8 cellular contexts compared by ENCODE assay signal in genomic region chr17:47698749-47699535, GRCh38. TPM values are rescaled to one million over a fixed set of nuclear protein-coding genes. Genes with fewer than 3 reads are reported as not detected.
DNase-seq lines count a peak whose midpoint lies in the region; ATAC-seq and TF ChIP-seq lines count a peak whose summit lies in the region.

No MANE protein-coding gene starts in this region.

- TF ChIP-seq CTCF in NB4 (IDR thresholded peaks at IDR 0.05; ENCODE audit: low read depth, low read length) (peak; percentile 79), WI38 (IDR thresholded peaks at IDR 0.05; ENCODE audit: low read depth, low read length) (peak; percentile 90), brain microvascular endothelial cell (IDR thresholded peaks at IDR 0.05; ENCODE audit: low read depth, low read length, missing control alignments) (peak; percentile 93), kidney epithelial cell (IDR thresholded peaks at IDR 0.05; ENCODE audit: insufficient read depth, low read length, poor library complexity, severe bottlenecking) (peak; percentile 99)

- in situ Hi-C loops in brain microvascular endothelial cell (cut with HindIII; ENCODE audit: low pct_ligation_motif_present, low sequenced_read_pairs), result no loop called here

- TF ChIP-seq POLR2A in NB4 (IDR thresholded peaks at IDR 0.05; ENCODE audit: extremely low read depth, insufficient read length), result no peak

- no peak overlapping the region for H3K27ac ChIP-seq in brain microvascular endothelial cell

- ATAC-seq in GM18868 (IDR thresholded peaks at IDR 0.05; ENCODE audit: unreplicated experiment) (no peak), HG03354 (IDR thresholded peaks at IDR 0.05; ENCODE audit: poor library complexity, severe bottlenecking, unreplicated experiment) (no peak)

- peaks cover 2% of the 10 kb centered on the region for H3K27me3 ChIP-seq in brain microvascular endothelial cell (replicated peaks)
- H3K27me3 ChIP-seq in kidney epithelial cell (ENCODE audit: control insufficient read depth, insufficient read depth, low read length), result no peaks in the 10 kb centered on the region

- H3K36me3 ChIP-seq in brain microvascular endothelial cell (replicated peaks) (no peaks in the 10 kb centered on the region), kidney epithelial cell (ENCODE audit: control insufficient read depth, insufficient read depth, low read length) (no peaks in the 10 kb centered on the region)

- H3K4me3 ChIP-seq in NB4 (ENCODE audit: low read depth, low read length) (no peak overlapping the region), WI38 (ENCODE audit: low read depth, low read length) (no peak overlapping the region), brain microvascular endothelial cell (ENCODE audit: low read depth, low read length) (no peak overlapping the region), kidney epithelial cell (ENCODE audit: low read depth, low read length) (no peak overlapping the region)

- DNase-seq in GM04504 (ENCODE audit: low read depth), result peak; percentile 23
- DNase-seq in NB4 (ENCODE audit: low read depth), result peak; percentile 67
- peak; percentile 54 for DNase-seq in brain microvascular endothelial cell
- no peak for DNase-seq in kidney epithelial cell (ENCODE audit: low read depth)
- DNase-seq in stimulated activated CD4-positive, alpha-beta T cell treated with anti-CD3 and anti-CD28 coated beads, Interleukin-4, amount 100 ng/mL, for 24 hours, result peak; percentile 87

RNA-seq across cellular contexts. Expression of gene TBKBP1, which starts 5.0 kb away (rescaled TPM):
- 8.3 and 9.7 TPM in 2 replicates for total RNA-seq in kidney epithelial cell

RNA-seq across cellular contexts. Expression of gene TBX21, which starts 34.1 kb away (rescaled TPM):
- not detected in 2 replicates for total RNA-seq in kidney epithelial cell

RNA-seq across cellular contexts. Expression of gene KPNB1, which starts 49.2 kb away (rescaled TPM):
- total RNA-seq in kidney epithelial cell, result 249 and 270 TPM in 2 replicates
